28 cellular contexts compared by ENCODE assay signal in genomic region chr17:16074423-16074822, GRCh38.
"Had no signal": no experiment of that assay in that cellular context is flagged by ENCODE, and none has a peak within 500 bp of the region (broad histone marks: within the 10 kb centered on the region; RNA-seq: fewer than 3 reads in every experiment).

No MANE protein-coding gene starts in this region.

- H2AFZ ChIP-seq: neural progenitor cell had no signal

- DNase-seq: hippocampal formation; left ventricle myocardium inferior; mesendoderm; naive B cell; natural killer cell; nephron progenitor cell; occipital lobe; right lobe of liver; stimulated activated CD4-positive, alpha-beta T cell treated with anti-CD3 and anti-CD28 coated beads, Interleukin-1b, Interleukin-23, amount 100 ng/mL, for 48 hours; stimulated activated CD4-positive, alpha-beta T cell treated with anti-CD3 and anti-CD28 coated beads, Interleukin-2, amount 100 ng/mL, for 48 hours; stimulated activated CD4-positive, alpha-beta T cell treated with anti-CD3 and anti-CD28 coated beads, Interleukin-4, amount 100 ng/mL, for 4 hours; stimulated activated CD8-positive, alpha-beta memory T cell treated with anti-CD3 and anti-CD28 coated beads, Interleukin-4, amount 100 ng/mL, for 48 hours; stimulated activated naive B cell treated with anti-CD40 and anti-IgM and Interleukin-4, amounts not matched to agents 10 μg/mL and 1 μg/mL and 100 μg/mL, for 72 hours; stimulated activated naive CD8-positive, alpha-beta T cell treated with anti-CD3 and anti-CD28 coated beads, Interleukin-15, Interleukin-2, amounts not matched to agents 100 U/mL and 50 U/mL, for 24 hours; stomach; testis; thyroid gland; transverse colon; upper lobe of left lung had no signal

- H3K27ac ChIP-seq: left ventricle myocardium inferior, neural progenitor cell, neutrophil, right atrium auricular region, right lobe of liver, stomach, testis, thyroid gland, transverse colon, upper lobe of left lung, vagina had no signal

- H3K4me3 Mint-ChIP-seq: mesothelial cell of epicardium; natural killer cell; nephron progenitor cell; neural progenitor cell; stimulated activated naive B cell treated with anti-CD40 and anti-IgM and Interleukin-4, amounts not matched to agents 10 μg/mL and 1 μg/mL and 100 μg/mL, for 72 hours had no signal

- H3K9me3 ChIP-seq: left ventricle myocardium inferior, neutrophil, right atrium auricular region, right lobe of liver, stomach, testis, thyroid gland, transverse colon, upper lobe of left lung, vagina had no signal

- ATAC-seq: natural killer cell; right lobe of liver; stimulated activated naive B cell treated with anti-CD40 and anti-IgM and Interleukin-4, amounts not matched to agents 10 μg/mL and 1 μg/mL and 100 μg/mL, for 72 hours; stimulated activated naive CD8-positive, alpha-beta T cell treated with anti-CD3 and anti-CD28 coated beads, Interleukin-15, Interleukin-2, amounts not matched to agents 100 U/mL and 50 U/mL, for 24 hours had no signal

- H3K4me1 Mint-ChIP-seq: mesothelial cell of epicardium; neural progenitor cell; stimulated activated naive B cell treated with anti-CD40 and anti-IgM and Interleukin-4, amounts not matched to agents 10 μg/mL and 1 μg/mL and 100 μg/mL, for 72 hours had no signal

- H3K27me3 ChIP-seq: neural progenitor cell, neutrophil, right atrium auricular region, right lobe of liver, stomach, testis, thyroid gland, transverse colon, upper lobe of left lung had no signal

- H3K27me3 Mint-ChIP-seq: naive B cell; progenitor cell of endocrine pancreas; stimulated activated naive B cell treated with anti-CD40 and anti-IgM and Interleukin-4, amounts not matched to agents 10 μg/mL and 1 μg/mL and 100 μg/mL, for 72 hours had no signal

- H3K27ac Mint-ChIP-seq: mesothelial cell of epicardium, neural progenitor cell, progenitor cell of endocrine pancreas had no signal

- H3K9ac ChIP-seq: neural progenitor cell had no signal

- FAIRE-seq: islet of Langerhans had no signal

- H3K4me1 ChIP-seq: left ventricle myocardium inferior, neural progenitor cell, right atrium auricular region, right lobe of liver, stomach, testis, thyroid gland, transverse colon, upper lobe of left lung, vagina had no signal

- H3K9me3 Mint-ChIP-seq: mesothelial cell of epicardium; naive B cell; natural killer cell; nephron progenitor cell; neural progenitor cell; stimulated activated naive B cell treated with anti-CD40 and anti-IgM and Interleukin-4, amounts not matched to agents 10 μg/mL and 1 μg/mL and 100 μg/mL, for 72 hours had no signal

- H3K4me3 ChIP-seq: left ventricle myocardium inferior, lung, neural progenitor cell, right atrium auricular region, right lobe of liver, smooth muscle cell, stomach, testis, thyroid gland, transverse colon, upper lobe of left lung, vagina had no signal

- H3K4me2 ChIP-seq: neural progenitor cell, smooth muscle cell had no signal
